In the genomic region with DNA sequence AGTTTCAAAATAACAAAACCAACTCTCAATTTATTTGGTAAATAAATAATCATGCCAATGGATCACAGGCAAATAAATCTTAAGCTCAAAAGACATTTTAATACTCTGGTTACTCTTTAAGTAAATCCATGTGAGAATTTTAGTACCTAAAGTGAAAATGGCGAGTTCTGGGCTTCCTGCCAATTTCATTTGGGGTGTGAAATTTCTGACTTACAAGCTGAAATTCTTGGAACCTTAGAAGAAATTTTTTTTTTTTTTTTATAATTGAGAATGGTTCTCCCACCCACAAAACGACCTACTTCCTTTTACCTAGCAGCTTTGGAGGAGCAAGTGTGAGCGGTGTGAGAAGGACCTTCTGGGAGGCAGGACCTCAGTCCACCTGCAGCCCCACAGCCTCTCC, we compare ENCODE assay signal across 13 cellular contexts.
"Had no signal": no experiment of that assay in that cellular context is flagged by ENCODE, and none has a peak within 500 bp of the region (broad histone marks: within the 10 kb centered on the region; RNA-seq: fewer than 3 reads in every experiment).

No MANE protein-coding gene starts in this region.

- H3K4me3 Mint-ChIP-seq: activated CD8-positive, alpha-beta memory T cell treated with anti-CD3 and anti-CD28 coated beads, Interleukin-2, amount 10 ng/mL, durations not matched to agents 7 days and 5 days; activated naive CD8-positive, alpha-beta T cell; activated T-cell treated with anti-CD3 and anti-CD28 coated beads, Interleukin-2, amount 50 U/mL, for 4 hours had no signal

- H3K27ac ChIP-seq: gastrocnemius medialis, left lung, ovary, stomach, thyroid gland had no signal

- H3K4me1 Mint-ChIP-seq: activated CD8-positive, alpha-beta memory T cell treated with anti-CD3 and anti-CD28 coated beads, Interleukin-2, amount 10 ng/mL, durations not matched to agents 7 days and 5 days had no signal

- H3K36me3 ChIP-seq: gastrocnemius medialis, left lung, ovary, stomach, thyroid gland had no signal

- H3K27me3 ChIP-seq: gastrocnemius medialis, left lung, ovary, stomach, thyroid gland had no signal

- H3K36me3 Mint-ChIP-seq: activated CD8-positive, alpha-beta memory T cell treated with anti-CD3 and anti-CD28 coated beads, Interleukin-2, amount 10 ng/mL, durations not matched to agents 7 days and 5 days; activated naive CD8-positive, alpha-beta T cell had no signal

- H3K27me3 Mint-ChIP-seq: activated CD8-positive, alpha-beta memory T cell treated with anti-CD3 and anti-CD28 coated beads, Interleukin-2, amount 10 ng/mL, durations not matched to agents 7 days and 5 days had no signal

- DNase-seq: activated CD4-positive, CD25-positive, alpha-beta regulatory T cell; activated CD8-positive, alpha-beta memory T cell treated with anti-CD3 and anti-CD28 coated beads, Interleukin-2, amount 10 ng/mL, durations not matched to agents 7 days and 5 days; activated gamma-delta T cell; activated T-cell treated with anti-CD3 and anti-CD28 coated beads, Interleukin-2, amount 50 U/mL, for 4 hours; effector CD4-positive, alpha-beta T cell; gastrocnemius medialis; left lung; mesenchymal stem cell; ovary; stimulated activated CD4-positive, alpha-beta T cell treated with anti-CD3 and anti-CD28 coated beads, Interleukin-4, amount 100 ng/mL, for 4 hours; stomach; thyroid gland had no signal

- ATAC-seq: activated CD8-positive, alpha-beta memory T cell treated with anti-CD3 and anti-CD28 coated beads, Interleukin-2, amount 10 ng/mL, durations not matched to agents 7 days and 5 days; activated T-cell treated with anti-CD3 and anti-CD28 coated beads, Interleukin-2, amount 50 U/mL, for 4 hours; gastrocnemius medialis; left lung had no signal

- H3K9me3 ChIP-seq: gastrocnemius medialis, ovary, stomach, thyroid gland had no signal

- H3K9me3 Mint-ChIP-seq: activated T-cell treated with anti-CD3 and anti-CD28 coated beads, Interleukin-2, amount 50 U/mL, for 4 hours had no signal

- H3K27ac Mint-ChIP-seq: activated CD8-positive, alpha-beta memory T cell treated with anti-CD3 and anti-CD28 coated beads, Interleukin-2, amount 10 ng/mL, durations not matched to agents 7 days and 5 days; activated naive CD8-positive, alpha-beta T cell had no signal

- H3K4me1 ChIP-seq: left lung had no signal

- H3K4me3 ChIP-seq: gastrocnemius medialis, left lung, ovary, stomach, thyroid gland had no signal
